ENCODE assay signal across 8 cellular contexts in genomic region chr17:21511368-21512195, GRCh38.
DNase-seq lines count a peak whose midpoint lies in the region; ATAC-seq and TF ChIP-seq lines count a peak whose summit lies in the region.

No MANE protein-coding gene starts in this region.

- H3K9me3 Mint-ChIP-seq in endodermal cell = peaks cover 26% of the 10 kb centered on the region
- H3K9me3 Mint-ChIP-seq in memory B cell = no peaks in the 10 kb centered on the region

- no peaks in the 10 kb centered on the region for H3K27me3 ChIP-seq in endodermal cell (ENCODE audit: control insufficient read depth, insufficient read depth, low read length, poor library complexity, severe bottlenecking)

- peak; percentile 92 for TF ChIP-seq CTCF in endodermal cell (conservative IDR thresholded peaks at IDR 0.05)

- DNase-seq in DMS153 (lab: John Stamatoyannopoulos, UW) (peak; percentile 14), NCI-H82 treated with DMSO at 0.1 percent for 48 hours (lab: John Stamatoyannopoulos, UW; ENCODE audit: unreplicated experiment) (peak; percentile 67), endodermal cell (peak; percentile 98), memory B cell (ENCODE audit: low spot score in 2 of 2) (peak; percentile 56 to 59), cortex of kidney (lab: John Stamatoyannopoulos, UW) (no peak)
- peak; percentile 16 for DNase-seq in activated CD8-positive, alpha-beta memory T cell treated with anti-CD3 and anti-CD28 coated beads, Interleukin-2, amount 50 U/mL, for 1 hour (ENCODE audit: extremely low read depth)
- DNase-seq in stimulated activated CD4-positive, alpha-beta T cell treated with anti-CD3 and anti-CD28 coated beads, TNF-alpha, amount 100 ng/mL, for 1 hour (ENCODE audit: low read depth in 3 of 3, low spot score in 1 of 3) = peak; percentile 16 to 50 (median 39)

- peak overlapping the region; percentile 24 for H3K9ac ChIP-seq in endodermal cell (ENCODE audit: extremely low read depth, low read length, poor library complexity, severe bottlenecking)

- peak overlapping the region; percentile 79 for H3K4me3 ChIP-seq in endodermal cell (ENCODE audit: low read length)

- 9 to 11% methylated on average over 45 to 78 of the region's 78 CpGs for WGBS in endodermal cell (ENCODE audit: insufficient coverage in 1 of 2, insufficient read length in 1 of 2), 2 experiments

- peak overlapping the region; percentile 53 for H3K4me3 Mint-ChIP-seq in endodermal cell
- H3K4me3 Mint-ChIP-seq in memory B cell = peak overlapping the region; percentile 73

- ATAC-seq in HG02938 (IDR thresholded peaks at IDR 0.05; ENCODE audit: unreplicated experiment) (peak; percentile 72), memory B cell (ENCODE audit: low read depth) (peak; percentile 83)

- H3K27ac Mint-ChIP-seq in endodermal cell (no peak overlapping the region), memory B cell (peak overlapping the region; percentile 60)

- H3K27ac ChIP-seq in endodermal cell (ENCODE audit: low read depth, low read length) = no peak overlapping the region

- H3K4me1 ChIP-seq in endodermal cell (ENCODE audit: control insufficient read depth, insufficient read depth, low read length) = peaks cover 8% of the 10 kb centered on the region

- H3K9me3 ChIP-seq in endodermal cell (ENCODE audit: control insufficient read depth, low read length) = no peaks in the 10 kb centered on the region

- H3K27me3 Mint-ChIP-seq in endodermal cell (ENCODE audit: insufficient read depth) = peaks cover 25% of the 10 kb centered on the region
- peaks cover 10% of the 10 kb centered on the region for H3K27me3 Mint-ChIP-seq in memory B cell

- H3K4me1 Mint-ChIP-seq in endodermal cell (peaks cover 30% of the 10 kb centered on the region), memory B cell (peaks cover 22% of the 10 kb centered on the region)

- no peaks in the 10 kb centered on the region for H3K36me3 ChIP-seq in endodermal cell (ENCODE audit: control insufficient read depth, insufficient read depth, low read length)

- H3K36me3 Mint-ChIP-seq in endodermal cell (ENCODE audit: low read depth) = no peaks in the 10 kb centered on the region
- no peaks in the 10 kb centered on the region for H3K36me3 Mint-ChIP-seq in memory B cell
